Comparison of ENCODE assay signal across 15 cellular contexts in genomic region chr10:62306663-62307062, GRCh38. TPM values are rescaled to one million over a fixed set of nuclear protein-coding genes. Genes with fewer than 3 reads are reported as not detected.
DNase-seq lines count a peak whose midpoint lies in the region; FAIRE-seq and TF ChIP-seq lines count a peak whose summit lies in the region.
"Had no signal": no experiment of that assay in that cellular context is flagged by ENCODE, and none has a peak within 500 bp of the region (broad histone marks: within the 10 kb centered on the region; RNA-seq: fewer than 3 reads in every experiment).

No MANE protein-coding gene starts in this region.

- peaks cover 28% of the 10 kb centered on the region for H3K4me1 Mint-ChIP-seq in activated CD4-positive, alpha-beta memory T cell treated with anti-CD3 and anti-CD28 coated beads for 36 hours (ENCODE audit: low read depth)
- H3K4me1 Mint-ChIP-seq in activated CD4-positive, alpha-beta memory T cell treated with anti-CD3 and anti-CD28 coated beads, Interleukin-2, amount 10 ng/mL, durations not matched to agents 7 days and 5 days, result peaks cover 4% of the 10 kb centered on the region
- peaks cover 32% of the 10 kb centered on the region for H3K4me1 Mint-ChIP-seq in activated naive CD4-positive, alpha-beta T cell treated with anti-CD3 and anti-CD28 coated beads for 36 hours (ENCODE audit: low read depth)
- H3K4me1 Mint-ChIP-seq: neural crest cell had no signal

- no peaks in the 10 kb centered on the region for H3K36me3 Mint-ChIP-seq in activated CD4-positive, alpha-beta memory T cell treated with anti-CD3 and anti-CD28 coated beads for 36 hours
- no peaks in the 10 kb centered on the region for H3K36me3 Mint-ChIP-seq in activated CD4-positive, alpha-beta memory T cell treated with anti-CD3 and anti-CD28 coated beads, Interleukin-2, amount 10 ng/mL, durations not matched to agents 7 days and 5 days (ENCODE audit: low read depth)
- no peaks in the 10 kb centered on the region for H3K36me3 Mint-ChIP-seq in activated naive CD4-positive, alpha-beta T cell treated with anti-CD3 and anti-CD28 coated beads for 36 hours (ENCODE audit: low read depth)

- no peak overlapping the region for H3K4me3 Mint-ChIP-seq in activated CD4-positive, alpha-beta memory T cell treated with anti-CD3 and anti-CD28 coated beads for 36 hours
- no peak overlapping the region for H3K4me3 Mint-ChIP-seq in activated CD4-positive, alpha-beta memory T cell treated with anti-CD3 and anti-CD28 coated beads, Interleukin-2, amount 10 ng/mL, durations not matched to agents 7 days and 5 days
- H3K4me3 Mint-ChIP-seq in activated naive CD4-positive, alpha-beta T cell treated with anti-CD3 and anti-CD28 coated beads for 36 hours, result no peak overlapping the region
- H3K4me3 Mint-ChIP-seq: endodermal cell, neural crest cell had no signal

- CTCF ChIA-PET in activated CD4-positive, alpha-beta memory T cell treated with anti-CD3 and anti-CD28 coated beads for 36 hours (lab: Charles Lee), result interaction anchor here (1.1 kb wide), 1 partner anchor 35 kb away, joined by 3 read pairs; no protein-coding TSS in a partner anchor
- CTCF ChIA-PET in activated CD4-positive, alpha-beta memory T cell treated with anti-CD3 and anti-CD28 coated beads, Interleukin-2, amount 10 ng/mL, durations not matched to agents 7 days and 5 days (lab: Charles Lee), result no interaction called here
- CTCF ChIA-PET in activated naive CD4-positive, alpha-beta T cell treated with anti-CD3 and anti-CD28 coated beads for 36 hours (lab: Charles Lee), result no interaction called here

- H3K27ac ChIP-seq in WERI-Rb-1 (no peak overlapping the region), brain microvascular endothelial cell (no peak overlapping the region)
- H3K27ac ChIP-seq: PC-9 had no signal

- H3K27me3 Mint-ChIP-seq in activated CD4-positive, alpha-beta memory T cell treated with anti-CD3 and anti-CD28 coated beads for 36 hours, result no peaks in the 10 kb centered on the region
- H3K27me3 Mint-ChIP-seq in activated CD4-positive, alpha-beta memory T cell treated with anti-CD3 and anti-CD28 coated beads, Interleukin-2, amount 10 ng/mL, durations not matched to agents 7 days and 5 days, result peaks cover 3% of the 10 kb centered on the region
- H3K27me3 Mint-ChIP-seq in activated naive CD4-positive, alpha-beta T cell treated with anti-CD3 and anti-CD28 coated beads for 36 hours (ENCODE audit: low read depth), result no peaks in the 10 kb centered on the region

- peak; percentile 62 for FAIRE-seq in islet of Langerhans (lab: Jason Lieb, UNC)
- FAIRE-seq: D721Med, HTR-8/SVneo had no signal

- H3K27ac Mint-ChIP-seq in activated CD4-positive, alpha-beta memory T cell treated with anti-CD3 and anti-CD28 coated beads for 36 hours, result no peak overlapping the region
- no peak overlapping the region for H3K27ac Mint-ChIP-seq in activated CD4-positive, alpha-beta memory T cell treated with anti-CD3 and anti-CD28 coated beads, Interleukin-2, amount 10 ng/mL, durations not matched to agents 7 days and 5 days
- no peak overlapping the region for H3K27ac Mint-ChIP-seq in activated naive CD4-positive, alpha-beta T cell treated with anti-CD3 and anti-CD28 coated beads for 36 hours
- H3K27ac Mint-ChIP-seq: endodermal cell had no signal

- intact Hi-C loops in activated CD4-positive, alpha-beta memory T cell treated with anti-CD3 and anti-CD28 coated beads for 36 hours (cut with micrococcal nuclease), result no loop called here
- intact Hi-C loops in activated naive CD4-positive, alpha-beta T cell treated with anti-CD3 and anti-CD28 coated beads for 36 hours (cut with micrococcal nuclease), result no loop called here

- H3K4me3 ChIP-seq in WERI-Rb-1 (ENCODE audit: low read depth, low read length), result no peak overlapping the region
- no peak overlapping the region for H3K4me3 ChIP-seq in brain microvascular endothelial cell (ENCODE audit: low read depth, low read length)
- H3K4me3 ChIP-seq: PC-9 had no signal

- TF ChIP-seq CTCF in WERI-Rb-1 (IDR thresholded peaks at IDR 0.05; ENCODE audit: low read depth, low read length) (no peak), GM13977 (IDR thresholded peaks at IDR 0.05; ENCODE audit: extremely low read depth, insufficient read depth, missing control alignments) (no peak), brain microvascular endothelial cell (IDR thresholded peaks at IDR 0.05; ENCODE audit: low read depth, low read length, missing control alignments) (no peak)

- POLR2A ChIA-PET in activated CD4-positive, alpha-beta memory T cell treated with anti-CD3 and anti-CD28 coated beads for 36 hours (lab: Charles Lee), result no interaction called here
- POLR2A ChIA-PET in activated CD4-positive, alpha-beta memory T cell treated with anti-CD3 and anti-CD28 coated beads, Interleukin-2, amount 10 ng/mL, durations not matched to agents 7 days and 5 days (lab: Charles Lee), result no interaction called here

- no peaks in the 10 kb centered on the region for H3K36me3 ChIP-seq in WERI-Rb-1
- no peaks in the 10 kb centered on the region for H3K36me3 ChIP-seq in brain microvascular endothelial cell (replicated peaks)

- DNase-seq in activated CD4-positive, alpha-beta memory T cell treated with anti-CD3 and anti-CD28 coated beads for 36 hours, result peak; percentile 20
- DNase-seq in activated CD4-positive, alpha-beta memory T cell treated with anti-CD3 and anti-CD28 coated beads, Interleukin-2, amount 10 ng/mL, durations not matched to agents 7 days and 5 days, result no peak
- DNase-seq in activated naive CD4-positive, alpha-beta T cell treated with anti-CD3 and anti-CD28 coated beads for 36 hours, result peak; percentile 47
- peak in 5 of 6 experiments; percentile 1 to 31 (median 4) for DNase-seq in stimulated activated naive CD4-positive, alpha-beta T cell (lab: John Stamatoyannopoulos, UW)
- DNase-seq in WERI-Rb-1, result no peak
- DNase-seq in GM13977 (ENCODE audit: low spot score), result no peak
- no peak for DNase-seq in brain microvascular endothelial cell
- DNase-seq: endodermal cell, NCI-H1105, NCI-H510A treated with DMSO at 0.1 percent for 48 hours, PC-9 had no signal

- H3K9me3 Mint-ChIP-seq in activated CD4-positive, alpha-beta memory T cell treated with anti-CD3 and anti-CD28 coated beads for 36 hours, result no peaks in the 10 kb centered on the region
- peaks cover under 1% of the 10 kb centered on the region for H3K9me3 Mint-ChIP-seq in activated CD4-positive, alpha-beta memory T cell treated with anti-CD3 and anti-CD28 coated beads, Interleukin-2, amount 10 ng/mL, durations not matched to agents 7 days and 5 days
- peaks cover under 1% of the 10 kb centered on the region for H3K9me3 Mint-ChIP-seq in activated naive CD4-positive, alpha-beta T cell treated with anti-CD3 and anti-CD28 coated beads for 36 hours
- H3K9me3 Mint-ChIP-seq: endodermal cell, neural crest cell had no signal

- no peaks in the 10 kb centered on the region for H3K27me3 ChIP-seq in WERI-Rb-1 (ENCODE audit: insufficient read depth, low read depth, severe bottlenecking)
- H3K27me3 ChIP-seq in brain microvascular endothelial cell (replicated peaks), result no peaks in the 10 kb centered on the region

- in situ Hi-C loops in GM13977 (cut with MboI; ENCODE audit: low pct_unique_long_range_greater_than_20kb, low sequenced_read_pairs, unreplicated experiment), result no loop called here
- in situ Hi-C loops in brain microvascular endothelial cell (cut with HindIII; ENCODE audit: low pct_ligation_motif_present, low sequenced_read_pairs), result no loop called here

- no peaks in the 10 kb centered on the region for H3K9me3 ChIP-seq in WERI-Rb-1 (ENCODE audit: severe bottlenecking)

RNA-seq across cellular contexts. Expression of gene RTKN2, which starts 38.0 kb away (rescaled TPM):
- total RNA-seq in activated CD4-positive, alpha-beta memory T cell treated with anti-CD3 and anti-CD28 coated beads for 36 hours, result 1 to 10 TPM; 5.1 to 5.9 TPM
- total RNA-seq in activated CD4-positive, alpha-beta memory T cell treated with anti-CD3 and anti-CD28 coated beads, Interleukin-2, amount 10 ng/mL, durations not matched to agents 7 days and 5 days, result 1 to 10 TPM; 6.6 to 6.9 TPM
- total RNA-seq in activated naive CD4-positive, alpha-beta T cell treated with anti-CD3 and anti-CD28 coated beads for 36 hours, result 1 to 10 TPM; 4.7 to 5.4 TPM

Comparison
In these comparisons a context has a peak if more than half of its experiments do, and no peak if none do; other contexts are left out.
1. DNase-seq: peak in activated CD4-positive, alpha-beta memory T cell treated with anti-CD3 and anti-CD28 coated beads for 36 hours (single experiment), activated naive CD4-positive, alpha-beta T cell treated with anti-CD3 and anti-CD28 coated beads for 36 hours (single experiment) and stimulated activated naive CD4-positive, alpha-beta T cell (5 of 6); none in activated CD4-positive, alpha-beta memory T cell treated with anti-CD3 and anti-CD28 coated beads, Interleukin-2, amount 10 ng/mL, durations not matched to agents 7 days and 5 days (single experiment), WERI-Rb-1 (single experiment), GM13977 (single experiment) and brain microvascular endothelial cell (single experiment).